Comparison of ENCODE assay signal across 16 cellular contexts in genomic region chr17:58414596-58414997, GRCh38. TPM values are rescaled to one million over a fixed set of nuclear protein-coding genes. Genes with fewer than 3 reads are reported as not detected.
DNase-seq lines count a peak whose midpoint lies in the region; FAIRE-seq and TF ChIP-seq lines count a peak whose summit lies in the region.
"Had no signal": no experiment of that assay in that cellular context is flagged by ENCODE, and none has a peak within 500 bp of the region (broad histone marks: within the 10 kb centered on the region; RNA-seq: fewer than 3 reads in every experiment).

No MANE protein-coding gene starts in this region.

- no peak for FAIRE-seq in bronchial epithelial cell (lab: Jason Lieb, UNC)
- FAIRE-seq: RCC 7860 had no signal

- H3K4me1 ChIP-seq in Caco-2 (peaks cover 33% of the 10 kb centered on the region), mucosa of rectum (ENCODE audit: control insufficient read depth in 2 of 2, insufficient read depth in 2 of 2, low read length in 2 of 2) (peaks cover 10 to 21% of the 10 kb centered on the region in 2 donors), Karpas-422 (ENCODE audit: low read length) (peaks cover 19% of the 10 kb centered on the region)

- no peaks in the 10 kb centered on the region for H3K9me3 Mint-ChIP-seq in Caco-2 (ENCODE audit: unreplicated experiment)
- H3K9me3 Mint-ChIP-seq: activated CD4-positive, alpha-beta memory T cell treated with anti-CD3 and anti-CD28 coated beads, Interleukin-2, amount 10 ng/mL, durations not matched to agents 7 days and 5 days; IgD-negative memory B cell; naive thymus-derived CD8-positive, alpha-beta T cell had no signal

- no peaks in the 10 kb centered on the region for H3K79me2 ChIP-seq in Karpas-422 (ENCODE audit: low read length)

- H3K9me3 ChIP-seq in Caco-2 (no peaks in the 10 kb centered on the region), mucosa of rectum (ENCODE audit: control insufficient read depth in 2 of 2, low read length in 2 of 2) (no peaks in the 10 kb centered on the region), Karpas-422 (ENCODE audit: low read length) (no peaks in the 10 kb centered on the region)

- no peaks in the 10 kb centered on the region for H3K27me3 Mint-ChIP-seq in Caco-2 (ENCODE audit: insufficient read depth, unreplicated experiment)
- H3K27me3 Mint-ChIP-seq: activated CD4-positive, alpha-beta memory T cell treated with anti-CD3 and anti-CD28 coated beads, Interleukin-2, amount 10 ng/mL, durations not matched to agents 7 days and 5 days; IgD-negative memory B cell; naive thymus-derived CD8-positive, alpha-beta T cell; T-helper 17 cell had no signal

- in situ Hi-C loops in GM13977 (cut with MboI; ENCODE audit: low pct_unique_long_range_greater_than_20kb, low sequenced_read_pairs, unreplicated experiment): no loop called here

- H3K4me1 Mint-ChIP-seq in Caco-2 (ENCODE audit: low read depth, unreplicated experiment): peaks cover 25% of the 10 kb centered on the region

- no peaks in the 10 kb centered on the region for H3K9me2 ChIP-seq in Karpas-422 (replicated peaks; ENCODE audit: insufficient read depth, low read length)

- H3K4me3 Mint-ChIP-seq in Caco-2 (ENCODE audit: unreplicated experiment): peak overlapping the region; percentile 90
- H3K4me3 Mint-ChIP-seq: activated CD4-positive, alpha-beta memory T cell treated with anti-CD3 and anti-CD28 coated beads, Interleukin-2, amount 10 ng/mL, durations not matched to agents 7 days and 5 days; IgD-negative memory B cell; naive thymus-derived CD8-positive, alpha-beta T cell; T-helper 17 cell had no signal

- POLR2A ChIA-PET in Caco-2 (lab: Charles Lee): interaction anchor here (0.5 to 1.7 kb wide), 5 partner anchors 8 to 101 kb away, joined by 3 to 6 read pairs (median 3); no protein-coding TSS in a partner anchor

- DNase-seq in Caco-2 (peak in 1 of 2 experiments; percentile 36), NCI-H1105 treated with DMSO at 0.1 percent for 48 hours (lab: John Stamatoyannopoulos, UW) (peak; percentile 41), bronchial epithelial cell (ENCODE audit: low read depth) (peak; percentile 52), Karpas-422 (no peak), activated gamma-delta T cell treated with Interleukin-2 at 50 U/mL for 16 hours (no peak), Ammon's horn (ENCODE audit: low spot score) (no peak), GM13977 (ENCODE audit: low spot score) (no peak)
- DNase-seq: activated CD4-positive, alpha-beta memory T cell treated with anti-CD3 and anti-CD28 coated beads, Interleukin-2, amount 10 ng/mL, durations not matched to agents 7 days and 5 days; activated naive CD4-positive, alpha-beta T cell treated with anti-CD3 and anti-CD28 coated beads, Interleukin-2, amount 50 U/mL, for 16 hours; naive thymus-derived CD8-positive, alpha-beta T cell; NCI-H2107; stimulated activated CD4-positive, alpha-beta T cell treated with anti-CD3 and anti-CD28 coated beads, Interleukin-15, amount 100 ng/mL, for 24 hours; T-helper 17 cell had no signal

- peak overlapping the region; percentile 69 for H3K27ac Mint-ChIP-seq in Caco-2 (ENCODE audit: unreplicated experiment)
- H3K27ac Mint-ChIP-seq: activated CD4-positive, alpha-beta memory T cell treated with anti-CD3 and anti-CD28 coated beads, Interleukin-2, amount 10 ng/mL, durations not matched to agents 7 days and 5 days; IgD-negative memory B cell; T-helper 17 cell had no signal

- no peak for TF ChIP-seq CTCF in Caco-2 (IDR thresholded peaks at IDR 0.05; ENCODE audit: insufficient read depth in 1 of 2, low read depth in 1 of 2, low read length in 1 of 2, severe bottlenecking in 1 of 2, unreplicated experiment in 1 of 2)
- no peak for TF ChIP-seq CTCF in bronchial epithelial cell (IDR thresholded peaks at IDR 0.05; ENCODE audit: insufficient read depth, low read length, severe bottlenecking)
- no peak for TF ChIP-seq CTCF in GM13977 (IDR thresholded peaks at IDR 0.05; ENCODE audit: extremely low read depth, insufficient read depth, missing control alignments)

- BruUV-seq in Caco-2 (replicated peaks; lab: Mats Ljungman, UMichigan): no TSS peak

- H3K36me3 ChIP-seq in Caco-2 (ENCODE audit: control insufficient read depth, insufficient read depth, low read length): no peaks in the 10 kb centered on the region
- H3K36me3 ChIP-seq in bronchial epithelial cell (ENCODE audit: control insufficient read depth, insufficient read depth, low read length): no peaks in the 10 kb centered on the region
- H3K36me3 ChIP-seq in mucosa of rectum (ENCODE audit: control insufficient read depth in 2 of 2, insufficient read depth in 2 of 2, low read length in 2 of 2): peaks cover 0 to 3% of the 10 kb centered on the region in 2 donors
- H3K36me3 ChIP-seq in Karpas-422 (ENCODE audit: insufficient read depth, low read length): no peaks in the 10 kb centered on the region

- H3K27me3 ChIP-seq in Caco-2 (replicated peaks; ENCODE audit: control insufficient read depth, insufficient read depth, low read length): no peaks in the 10 kb centered on the region
- no peaks in the 10 kb centered on the region for H3K27me3 ChIP-seq in bronchial epithelial cell (ENCODE audit: control insufficient read depth, insufficient read depth, low read length)
- no peaks in the 10 kb centered on the region for H3K27me3 ChIP-seq in mucosa of rectum (ENCODE audit: control insufficient read depth in 2 of 2, insufficient read depth in 2 of 2, low read length in 2 of 2)
- no peaks in the 10 kb centered on the region for H3K27me3 ChIP-seq in Karpas-422 (ENCODE audit: low read length)

- intact Hi-C loops in Caco-2 (cut with micrococcal nuclease; ENCODE audit: unreplicated experiment): no loop called here

- peaks cover 74% of the 10 kb centered on the region for H3K36me3 Mint-ChIP-seq in Caco-2 (ENCODE audit: insufficient read depth, unreplicated experiment)
- H3K36me3 Mint-ChIP-seq: IgD-negative memory B cell had no signal

- no peaks in the 10 kb centered on the region for H4K20me1 ChIP-seq in Karpas-422 (ENCODE audit: insufficient read depth, low read depth, low read length)

- CTCF ChIA-PET in Caco-2 (lab: Charles Lee): interaction anchor here (0.5 to 2.0 kb wide), 6 partner anchors 24 to 165 kb away, joined by 3 to 14 read pairs (median 5); partner anchors contain the start of gene SUPT4H1

- H3K4me3 ChIP-seq in Caco-2 (ENCODE audit: low read depth, low read length) (peak overlapping the region; percentile 70), bronchial epithelial cell (ENCODE audit: low read depth, low read length) (peak overlapping the region; percentile 45), mucosa of rectum (ENCODE audit: low read length in 2 of 2) (peak overlapping the region; percentile 85 to 87), Karpas-422 (ENCODE audit: low read length) (no peak overlapping the region)

- H2AFZ ChIP-seq in Karpas-422 (ENCODE audit: low read length): no peak overlapping the region

- H3K27ac ChIP-seq in mucosa of rectum (ENCODE audit: low read depth in 2 of 2, low read length in 2 of 2) (peak overlapping the region in 1 of 2 donors; percentile 55), Karpas-422 (ENCODE audit: low read length) (no peak overlapping the region)

- H3K4me2 ChIP-seq in Karpas-422 (ENCODE audit: low read depth, low read length, poor library complexity, severe bottlenecking): no peak overlapping the region

- peak overlapping the region; percentile 73 to 86 for H3K9ac ChIP-seq in mucosa of rectum (ENCODE audit: low read depth in 1 of 2, low read length in 2 of 2)
- no peak overlapping the region for H3K9ac ChIP-seq in Karpas-422 (ENCODE audit: low read length)

RNA-seq across cellular contexts. Expression of gene RNF43, which starts 2.7 kb away (rescaled TPM):
- 84.2 and 87.1 TPM in 2 replicates for total RNA-seq in Caco-2 (2022)
- total RNA-seq in bronchial epithelial cell: 6.1 and 7.6 TPM in 2 replicates
- total RNA-seq in Karpas-422 (2014; rRNA removed; shearing (Covaris generic); ENCODE audit: low replicate concordance): not detected in 2 replicates
- total RNA-seq: activated CD4-positive, alpha-beta memory T cell treated with anti-CD3 and anti-CD28 coated beads, Interleukin-2, amount 10 ng/mL, durations not matched to agents 7 days and 5 days had no signal

Comparison
In these comparisons a context has a peak if more than half of its experiments do, and no peak if none do; other contexts are left out.
1. DNase-seq: peak in NCI-H1105 treated with DMSO at 0.1 percent for 48 hours (single experiment) and bronchial epithelial cell (single experiment); none in Karpas-422 (single experiment), activated gamma-delta T cell treated with Interleukin-2 at 50 U/mL for 16 hours (single experiment), Ammon's horn (single experiment) and GM13977 (single experiment).